ENCODE assay signal across 10 cellular contexts in the genomic region with DNA sequence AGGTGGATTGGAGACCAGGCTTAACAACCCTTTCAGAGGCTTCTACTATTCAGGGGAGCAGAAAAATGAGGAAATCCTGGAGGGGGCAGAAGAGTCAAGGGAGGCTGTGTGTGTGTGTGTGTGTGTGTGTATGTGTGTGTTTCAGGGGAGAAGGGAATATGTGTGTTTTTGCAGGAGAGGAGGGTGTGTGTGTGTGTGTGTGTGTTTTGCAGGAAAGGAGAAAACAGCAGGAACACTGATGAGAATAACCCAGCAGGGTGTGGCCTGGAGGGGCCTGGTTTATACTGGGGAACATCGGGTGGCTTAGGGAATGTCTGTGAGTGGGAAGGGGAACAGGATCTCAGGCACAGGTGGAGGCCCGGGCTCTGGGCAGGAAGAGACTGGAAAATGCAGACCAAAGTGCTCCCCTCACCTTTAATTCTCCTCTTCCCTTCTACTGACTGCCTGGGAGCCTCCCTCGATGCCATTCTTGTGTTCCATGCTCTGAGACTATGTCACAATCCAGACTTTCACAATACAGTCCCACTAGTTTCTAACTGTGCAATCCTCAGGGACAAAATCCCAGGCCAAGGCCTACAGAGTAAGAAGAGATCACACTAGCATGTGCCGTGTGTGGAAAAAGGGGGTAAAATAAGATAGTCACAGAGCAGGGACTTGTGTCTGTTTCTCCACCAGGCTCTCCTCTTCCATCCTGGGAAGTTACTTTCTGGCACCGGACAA. TPM values are rescaled to one million over a fixed set of nuclear protein-coding genes. Genes with fewer than 3 reads are reported as not detected.
DNase-seq lines count a peak whose midpoint lies in the region; ATAC-seq and TF ChIP-seq lines count a peak whose summit lies in the region.
"Had no signal": no experiment of that assay in that cellular context is flagged by ENCODE, and none has a peak within 500 bp of the region (broad histone marks: within the 10 kb centered on the region; RNA-seq: fewer than 3 reads in every experiment).

No MANE protein-coding gene starts in this region.

- ATAC-seq in Right ventricle myocardium superior (ENCODE audit: poor library complexity) (peak; percentile 55), mucosa of descending colon (peak; percentile 75), aorta (ENCODE audit: low FRiP score) (peak; percentile 60)

- TF ChIP-seq CTCF in mucosa of descending colon (IDR thresholded peaks at IDR 0.05) (no peak), BE2C (IDR thresholded peaks at IDR 0.05; ENCODE audit: low read depth, low read length) (no peak)

- no peak for DNase-seq in Right ventricle myocardium superior
- no peak for DNase-seq in cardiac septum (ENCODE audit: low spot score)
- peak; percentile 48 for DNase-seq in ecto neural progenitor cell (ENCODE audit: low spot score)
- DNase-seq in mucosa of descending colon, result peak in 2 of 3 donors; percentile 21 to 49
- no peak for DNase-seq in aorta
- DNase-seq in BE2C, result no peak
- no peak for DNase-seq in UCSD-AML1 (lab: John Stamatoyannopoulos, UW; ENCODE audit: unreplicated experiment)
- DNase-seq in activated CD8-positive, alpha-beta memory T cell treated with anti-CD3 and anti-CD28 coated beads, Interleukin-2, amount 50 U/mL, for 48 hours, result no peak
- DNase-seq: NCI-H1048 had no signal

- H3K4me3 ChIP-seq in mucosa of descending colon (no peak overlapping the region), aorta (ENCODE audit: low read length in 2 of 2) (no peak overlapping the region), BE2C (ENCODE audit: low read depth, low read length) (no peak overlapping the region)

- H3K27me3 ChIP-seq in aorta (ENCODE audit: control insufficient read depth in 1 of 2, insufficient read depth in 2 of 2, low read length in 1 of 2), result no peaks in the 10 kb centered on the region
- H3K27me3 ChIP-seq in BE2C, result no peaks in the 10 kb centered on the region

- WGBS in aorta, 2 donors, result 79 to 80% methylated on average over 5 of the region's 5 CpGs

- intact Hi-C loops in Right ventricle myocardium superior (cut with DNase I) (no loop called here), cardiac septum (cut with DNase I) (no loop called here), mucosa of descending colon (cut with DNase I, micrococcal nuclease) (no loop called here), aorta (cut with DNase I) (no loop called here)

- H3K36me3 ChIP-seq in mucosa of descending colon (ENCODE audit: low read depth) (no peaks in the 10 kb centered on the region), aorta (ENCODE audit: control insufficient read depth in 1 of 2, insufficient read depth in 2 of 2, low read length in 1 of 2) (no peaks in the 10 kb centered on the region), BE2C (no peaks in the 10 kb centered on the region)

- no peak overlapping the region for H3K27ac ChIP-seq in aorta (ENCODE audit: low read depth in 1 of 2, low read length in 2 of 2)

- H3K9me3 ChIP-seq in mucosa of descending colon (no peaks in the 10 kb centered on the region), aorta (ENCODE audit: control insufficient read depth, low read length) (no peaks in the 10 kb centered on the region), BE2C (no peaks in the 10 kb centered on the region)

- H3K4me1 ChIP-seq in mucosa of descending colon (ENCODE audit: low read depth) (peaks cover 36% of the 10 kb centered on the region), aorta (ENCODE audit: control insufficient read depth in 1 of 2, insufficient read depth in 2 of 2, low read length in 2 of 2) (no peaks in the 10 kb centered on the region), BE2C (peaks cover 25% of the 10 kb centered on the region)

RNA-seq across cellular contexts. Expression of gene CYB5A, which starts 10.0 kb away (rescaled TPM):
- 101 TPM for total RNA-seq in Right ventricle myocardium superior
- 57.2 TPM for total RNA-seq in cardiac septum
- 100 to 1,000 TPM; 123 to 183 (median 126) TPM for total RNA-seq in mucosa of descending colon
- total RNA-seq in aorta, result 10 to 100 TPM; 33.2 to 41.6 TPM
- polyA plus RNA-seq in aorta, result 100 to 1,000 TPM in 1 of 2 donors, 10 to 100 TPM in 1; 92.8 to 276 TPM
- polyA plus RNA-seq in BE2C (2012; ENCODE audit: insufficient read depth, insufficient read length, low read depth), result 163 TPM

RNA-seq across cellular contexts. Expression of gene C18orf63, which starts 33.8 kb away (rescaled TPM):
- total RNA-seq in Right ventricle myocardium superior, result not detected
- total RNA-seq in cardiac septum, result not detected
- total RNA-seq in mucosa of descending colon, result not detected
- total RNA-seq in aorta, result not detected
- polyA plus RNA-seq in aorta, result not detected
- polyA plus RNA-seq in BE2C (2012; ENCODE audit: insufficient read depth, insufficient read length, low read depth), result 0.17 TPM
- total RNA-seq: activated T-helper 2 cell treated with anti-CD3 and anti-CD28 coated beads, Interferon-gamma antibody, Interleukin-2, Interleukin-4, amounts not matched to agents 10 μg/mL and 5 μg/mL and 100 μg/mL, durations not matched to agents 14 hours and 24 hours and 36 hours had no signal

Comparison
In these comparisons a context has a peak if more than half of its experiments do, and no peak if none do; other contexts are left out.
1. DNase-seq: peak in ecto neural progenitor cell (single experiment) and mucosa of descending colon (2 of 3); none in Right ventricle myocardium superior (single experiment), cardiac septum (single experiment), aorta (0 of 2), BE2C (single experiment), UCSD-AML1 (single experiment) and activated CD8-positive, alpha-beta memory T cell treated with anti-CD3 and anti-CD28 coated beads, Interleukin-2, amount 50 U/mL, for 48 hours (single experiment).
2. Peak in every context shown above with its lines, with median percentiles within 50 percentile points of each other: ATAC-seq.